Comparison of ENCODE assay signal across 25 cellular contexts in the genomic region with DNA sequence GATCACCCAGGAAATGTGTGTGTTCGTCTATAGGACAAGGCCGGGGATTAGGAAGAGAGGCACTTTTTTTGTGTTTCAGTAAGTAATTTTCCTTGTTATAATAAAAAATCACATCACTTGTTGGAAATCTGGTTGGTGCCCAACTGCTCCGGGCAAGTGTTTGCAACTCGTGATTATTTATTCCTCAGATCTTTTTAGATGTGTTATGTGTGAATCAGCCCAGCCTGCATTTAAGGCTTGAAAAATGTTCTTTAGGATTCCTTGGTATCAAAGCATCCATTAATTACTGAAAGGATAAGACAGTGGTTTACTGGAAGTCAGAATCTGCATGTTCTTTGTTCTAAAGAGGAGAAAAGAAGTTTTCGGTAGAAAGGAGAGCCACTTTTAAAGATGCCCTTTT.
"Had no signal": no experiment of that assay in that cellular context is flagged by ENCODE, and none has a peak within 500 bp of the region (broad histone marks: within the 10 kb centered on the region; RNA-seq: fewer than 3 reads in every experiment).

No MANE protein-coding gene starts in this region.

- ATAC-seq: activated CD4-positive, alpha-beta T cell treated with anti-CD3 and anti-CD28 coated beads for 36 hours; activated T-cell treated with anti-CD3 and anti-CD28 coated beads, Interleukin-2, amount 50 U/mL, for 4 hours; foreskin keratinocyte; left ventricle myocardium superior; stimulated activated naive B cell treated with anti-CD40 and anti-IgM and Interleukin-4, amounts not matched to agents 10 μg/mL and 1 μg/mL and 100 μg/mL, for 72 hours had no signal

- H3K36me3 ChIP-seq: adrenal gland, ascending aorta, cardiac muscle cell, vagina had no signal

- H3K4me3 Mint-ChIP-seq: activated CD4-positive, alpha-beta T cell treated with anti-CD3 and anti-CD28 coated beads for 36 hours; activated naive CD8-positive, alpha-beta T cell; activated T-cell treated with anti-CD3 and anti-CD28 coated beads, Interleukin-2, amount 50 U/mL, for 4 hours; stimulated activated naive B cell treated with anti-CD40 and anti-IgM and Interleukin-4, amounts not matched to agents 10 μg/mL and 1 μg/mL and 100 μg/mL, for 72 hours; type B pancreatic cell; WTC11 had no signal

- H3K36me3 Mint-ChIP-seq: activated naive CD8-positive, alpha-beta T cell; stimulated activated naive B cell treated with anti-CD40 and anti-IgM and Interleukin-4, amounts not matched to agents 10 μg/mL and 1 μg/mL and 100 μg/mL, for 72 hours; WTC11 had no signal

- H3K27me3 ChIP-seq: adrenal gland, ascending aorta, cardiac muscle cell, foreskin keratinocyte, testis, vagina had no signal

- H3K9me3 Mint-ChIP-seq: activated T-cell treated with anti-CD3 and anti-CD28 coated beads, Interleukin-2, amount 50 U/mL, for 4 hours; activated T-helper 2 cell treated with anti-CD3 and anti-CD28 coated beads, Interferon-gamma antibody, Interleukin-2, Interleukin-4, amounts not matched to agents 10 μg/mL and 5 μg/mL and 100 μg/mL, durations not matched to agents 14 hours and 24 hours and 36 hours; type B pancreatic cell; WTC11 had no signal

- H3K4me1 Mint-ChIP-seq: activated CD4-positive, alpha-beta T cell treated with anti-CD3 and anti-CD28 coated beads for 36 hours; stimulated activated naive B cell treated with anti-CD40 and anti-IgM and Interleukin-4, amounts not matched to agents 10 μg/mL and 1 μg/mL and 100 μg/mL, for 72 hours had no signal

- H3K9me3 ChIP-seq: adrenal gland, ascending aorta, testis, vagina had no signal

- H3K4me3 ChIP-seq: adrenal gland, ascending aorta, cardiac muscle cell, testis, vagina had no signal

- DNase-seq: activated CD4-positive, alpha-beta T cell treated with anti-CD3 and anti-CD28 coated beads for 36 hours; activated CD4-positive, alpha-beta T cell treated with anti-CD3 and anti-CD28 coated beads, Interleukin-2, amount 50 U/mL, for 48 hours; activated CD8-positive, alpha-beta memory T cell treated with anti-CD3 and anti-CD28 coated beads, Interleukin-2, amount 50 U/mL, for 48 hours; activated naive CD4-positive, alpha-beta T cell; activated T-cell treated with anti-CD3 and anti-CD28 coated beads, Interleukin-2, amount 50 U/mL, for 4 hours; adrenal gland; erythroblast; head of caudate nucleus; hypothalamus; left ventricle myocardium superior; mammary epithelial cell; nucleus accumbens; stimulated activated CD4-positive, alpha-beta T cell treated with anti-CD3 and anti-CD28 coated beads, Interleukin-2, amount 100 ng/mL, for 48 hours; stimulated activated CD8-positive, alpha-beta memory T cell treated with anti-CD3 and anti-CD28 coated beads, Interleukin-4, amount 100 ng/mL, for 48 hours; stimulated activated naive B cell treated with anti-CD40 and anti-IgM and Interleukin-4, amounts not matched to agents 10 μg/mL and 1 μg/mL and 100 μg/mL, for 72 hours; T1000; testis had no signal

- H3K27ac Mint-ChIP-seq: activated CD4-positive, alpha-beta T cell treated with anti-CD3 and anti-CD28 coated beads for 36 hours; activated naive CD8-positive, alpha-beta T cell; activated T-helper 2 cell treated with anti-CD3 and anti-CD28 coated beads, Interferon-gamma antibody, Interleukin-2, Interleukin-4, amounts not matched to agents 10 μg/mL and 5 μg/mL and 100 μg/mL, durations not matched to agents 14 hours and 24 hours and 36 hours; stimulated activated naive B cell treated with anti-CD40 and anti-IgM and Interleukin-4, amounts not matched to agents 10 μg/mL and 1 μg/mL and 100 μg/mL, for 72 hours; type B pancreatic cell had no signal

- H3K27me3 Mint-ChIP-seq: stimulated activated naive B cell treated with anti-CD40 and anti-IgM and Interleukin-4, amounts not matched to agents 10 μg/mL and 1 μg/mL and 100 μg/mL, for 72 hours had no signal
